Comparison of ENCODE assay signal across 1 cellular context in the genomic region with DNA sequence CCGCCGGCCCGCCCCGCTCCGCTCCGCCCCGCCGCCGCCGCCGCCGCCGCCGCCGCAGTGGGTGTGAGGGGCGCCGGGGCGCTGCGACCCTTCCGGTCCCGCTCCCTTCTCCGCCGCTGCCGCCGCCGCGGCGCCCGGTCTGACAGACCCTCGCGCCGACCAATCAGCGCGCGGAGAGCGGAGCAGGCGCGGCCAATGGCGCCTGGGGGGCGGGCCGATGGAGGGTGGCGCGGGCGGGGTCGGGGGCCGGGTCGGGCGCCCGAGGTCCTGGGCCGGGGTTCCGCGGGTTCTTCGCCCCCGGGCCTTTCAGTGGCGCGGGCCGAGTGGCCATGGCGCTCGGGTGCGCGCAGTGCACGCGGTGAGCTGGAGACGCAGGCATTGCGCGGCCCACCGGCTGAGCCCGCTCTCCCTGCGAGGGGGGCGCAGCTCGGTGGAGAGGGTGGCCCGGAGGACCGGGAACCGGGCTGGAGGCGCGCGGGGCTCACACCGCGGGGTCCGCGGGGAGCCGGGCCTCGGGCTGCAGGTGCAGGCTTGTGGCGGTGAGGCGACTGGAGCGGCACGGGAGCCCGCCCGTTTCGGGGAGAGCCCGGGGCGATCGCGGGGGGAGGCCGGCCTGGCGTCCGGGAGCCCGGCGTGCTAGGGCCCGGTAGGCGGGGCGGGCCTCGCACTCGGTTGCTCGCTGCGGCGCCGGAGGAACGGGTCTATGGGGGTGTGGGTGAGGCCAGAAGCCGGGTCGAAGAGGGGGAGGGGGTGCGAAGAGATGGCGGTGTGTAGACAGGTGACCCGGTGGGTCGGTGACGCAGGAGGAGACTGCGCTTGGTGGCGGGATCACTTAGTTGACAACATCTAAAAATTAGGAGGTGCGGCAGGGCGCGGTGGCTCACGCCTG.
A peak's percentile ranks its signal among the peaks of the same experiment; 100 is the strongest.
TF ChIP-seq lines count a peak whose summit lies in the region.

A gene (minus strand): TSS at position 141 of the 889 bp plus-strand sequence. CDS start 11,522 bp downstream, outside the sequence.

TF ChIP-seq in HepG2, 621 proteins besides CTCF, POLR2A, EP300 and RAD21 (continued from another document and continues in another):
- TF ChIP-seq ZFP37 (CRISPR knock-in tag; IDR thresholded peaks at IDR 0.05; ENCODE audit: borderline replicate concordance), result no peak
- TF ChIP-seq NAIF1 (CRISPR knock-in tag; IDR thresholded peaks at IDR 0.05; ENCODE audit: borderline replicate concordance), result no peak
- peak; percentile 76 for TF ChIP-seq RBFOX2 (IDR thresholded peaks at IDR 0.05; ENCODE audit: low read depth, low read length)
- TF ChIP-seq, protein P1, sequence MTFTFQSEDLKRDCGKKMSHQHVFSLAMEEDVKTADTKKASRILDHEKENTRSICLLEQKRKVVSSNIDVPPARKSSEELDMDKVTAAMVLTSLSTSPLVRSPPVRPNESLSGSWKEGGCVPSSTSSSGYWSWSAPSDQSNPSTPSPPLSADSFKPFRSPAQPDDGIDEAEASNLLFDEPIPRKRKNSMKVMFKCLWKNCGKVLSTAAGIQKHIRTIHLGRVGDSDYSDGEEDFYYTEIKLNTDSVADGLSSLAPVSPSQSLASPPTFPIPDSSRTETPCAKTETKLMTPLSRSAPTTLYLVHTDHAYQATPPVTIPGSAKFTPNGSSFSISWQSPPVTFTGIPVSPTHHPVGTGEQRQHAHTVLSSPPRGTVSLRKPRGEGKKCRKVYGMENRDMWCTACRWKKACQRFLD (CRISPR knock-in tag; IDR thresholded peaks at IDR 0.05; ENCODE audit: borderline replicate concordance), result no peak
- peak; percentile 65 for TF ChIP-seq ZSCAN31 (CRISPR knock-in tag; IDR thresholded peaks at IDR 0.05; ENCODE audit: low read depth)
- peak; percentile 77; the same call in 1 of the 2 replicates for TF ChIP-seq ZNF547 (CRISPR knock-in tag; IDR thresholded peaks at IDR 0.05)
- TF ChIP-seq RELA (CRISPR knock-in tag; IDR thresholded peaks at IDR 0.05), result no peak
- TF ChIP-seq ZNF619 (CRISPR knock-in tag; IDR thresholded peaks at IDR 0.05), result 0 out of 2 replicates have a peak, but pooled peaks have one; percentile 28
- TF ChIP-seq, protein P2, sequence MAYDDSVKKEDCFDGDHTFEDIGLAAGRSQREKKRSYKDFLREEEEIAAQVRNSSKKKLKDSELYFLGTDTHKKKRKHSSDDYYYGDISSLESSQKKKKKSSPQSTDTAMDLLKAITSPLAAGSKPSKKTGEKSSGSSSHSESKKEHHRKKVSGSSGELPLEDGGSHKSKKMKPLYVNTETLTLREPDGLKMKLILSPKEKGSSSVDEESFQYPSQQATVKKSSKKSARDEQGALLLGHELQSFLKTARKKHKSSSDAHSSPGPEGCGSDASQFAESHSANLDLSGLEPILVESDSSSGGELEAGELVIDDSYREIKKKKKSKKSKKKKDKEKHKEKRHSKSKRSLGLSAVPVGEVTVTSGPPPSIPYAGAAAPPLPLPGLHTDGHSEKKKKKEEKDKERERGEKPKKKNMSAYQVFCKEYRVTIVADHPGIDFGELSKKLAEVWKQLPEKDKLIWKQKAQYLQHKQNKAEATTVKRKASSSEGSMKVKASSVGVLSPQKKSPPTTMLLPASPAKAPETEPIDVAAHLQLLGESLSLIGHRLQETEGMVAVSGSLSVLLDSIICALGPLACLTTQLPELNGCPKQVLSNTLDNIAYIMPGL (CRISPR knock-in tag; IDR thresholded peaks at IDR 0.05; ENCODE audit: borderline replicate concordance in 1 of 2, low read depth in 1 of 2), result peak in 1 of 2 experiments; percentile 50; a peak in 2 of 4 replicates
- TF ChIP-seq CBX1 (IDR thresholded peaks at IDR 0.05; ENCODE audit: low read depth), result no peak
- peak; percentile 57; the same call in 1 of the 2 replicates for TF ChIP-seq ZNF749 (CRISPR knock-in tag; IDR thresholded peaks at IDR 0.05; ENCODE audit: borderline replicate concordance)
- TF ChIP-seq, protein P3, sequence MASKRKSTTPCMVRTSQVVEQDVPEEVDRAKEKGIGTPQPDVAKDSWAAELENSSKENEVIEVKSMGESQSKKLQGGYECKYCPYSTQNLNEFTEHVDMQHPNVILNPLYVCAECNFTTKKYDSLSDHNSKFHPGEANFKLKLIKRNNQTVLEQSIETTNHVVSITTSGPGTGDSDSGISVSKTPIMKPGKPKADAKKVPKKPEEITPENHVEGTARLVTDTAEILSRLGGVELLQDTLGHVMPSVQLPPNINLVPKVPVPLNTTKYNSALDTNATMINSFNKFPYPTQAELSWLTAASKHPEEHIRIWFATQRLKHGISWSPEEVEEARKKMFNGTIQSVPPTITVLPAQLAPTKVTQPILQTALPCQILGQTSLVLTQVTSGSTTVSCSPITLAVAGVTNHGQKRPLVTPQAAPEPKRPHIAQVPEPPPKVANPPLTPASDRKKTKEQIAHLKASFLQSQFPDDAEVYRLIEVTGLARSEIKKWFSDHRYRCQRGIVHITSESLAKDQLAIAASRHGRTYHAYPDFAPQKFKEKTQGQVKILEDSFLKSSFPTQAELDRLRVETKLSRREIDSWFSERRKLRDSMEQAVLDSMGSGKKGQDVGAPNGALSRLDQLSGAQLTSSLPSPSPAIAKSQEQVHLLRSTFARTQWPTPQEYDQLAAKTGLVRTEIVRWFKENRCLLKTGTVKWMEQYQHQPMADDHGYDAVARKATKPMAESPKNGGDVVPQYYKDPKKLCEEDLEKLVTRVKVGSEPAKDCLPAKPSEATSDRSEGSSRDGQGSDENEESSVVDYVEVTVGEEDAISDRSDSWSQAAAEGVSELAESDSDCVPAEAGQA (IDR thresholded peaks at IDR 0.05; ENCODE audit: low read depth), result no peak
- TF ChIP-seq, protein P3 (CRISPR knock-in tag; IDR thresholded peaks at IDR 0.05; ENCODE audit: borderline replicate concordance), result no peak
- TF ChIP-seq, protein P4, sequence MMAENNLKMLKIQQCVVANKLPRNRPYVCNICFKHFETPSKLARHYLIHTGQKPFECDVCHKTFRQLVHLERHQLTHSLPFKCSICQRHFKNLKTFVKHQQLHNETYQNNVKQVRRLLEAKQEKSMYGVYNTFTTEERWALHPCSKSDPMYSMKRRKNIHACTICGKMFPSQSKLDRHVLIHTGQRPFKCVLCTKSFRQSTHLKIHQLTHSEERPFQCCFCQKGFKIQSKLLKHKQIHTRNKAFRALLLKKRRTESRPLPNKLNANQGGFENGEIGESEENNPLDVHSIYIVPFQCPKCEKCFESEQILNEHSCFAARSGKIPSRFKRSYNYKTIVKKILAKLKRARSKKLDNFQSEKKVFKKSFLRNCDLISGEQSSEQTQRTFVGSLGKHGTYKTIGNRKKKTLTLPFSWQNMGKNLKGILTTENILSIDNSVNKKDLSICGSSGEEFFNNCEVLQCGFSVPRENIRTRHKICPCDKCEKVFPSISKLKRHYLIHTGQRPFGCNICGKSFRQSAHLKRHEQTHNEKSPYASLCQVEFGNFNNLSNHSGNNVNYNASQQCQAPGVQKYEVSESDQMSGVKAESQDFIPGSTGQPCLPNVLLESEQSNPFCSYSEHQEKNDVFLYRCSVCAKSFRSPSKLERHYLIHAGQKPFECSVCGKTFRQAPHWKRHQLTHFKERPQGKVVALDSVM (CRISPR knock-in tag; IDR thresholded peaks at IDR 0.05), result 0 out of 2 replicates have a peak, but pooled peaks have one; percentile 8
- TF ChIP-seq, protein P5, sequence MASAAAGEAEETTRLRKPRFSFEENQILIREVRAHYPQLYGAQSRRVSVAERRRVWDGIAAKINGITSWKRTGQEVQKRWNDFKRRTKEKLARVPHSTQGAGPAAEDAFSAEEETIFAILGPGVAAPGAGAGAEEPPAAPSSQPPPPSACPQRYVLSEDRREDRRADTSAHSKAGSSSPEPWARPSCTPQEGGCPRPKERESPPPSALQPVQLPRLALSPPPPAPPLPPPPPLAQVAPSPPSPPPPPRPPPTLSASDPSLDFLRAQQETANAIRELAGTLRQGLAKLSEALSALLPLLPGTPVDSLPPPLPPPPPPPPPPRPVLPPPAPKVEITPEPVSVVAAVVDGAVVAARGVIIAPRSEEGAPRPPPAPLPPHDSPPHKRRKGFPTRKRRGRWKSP (CRISPR knock-in tag; IDR thresholded peaks at IDR 0.05), result 0 out of 2 replicates have a peak, but pooled peaks have one; percentile 14
- TF ChIP-seq CCDC6 (CRISPR knock-in tag; IDR thresholded peaks at IDR 0.05), result peak; percentile 24; the same call in 1 of the 2 replicates
- 0 out of 2 replicates have a peak, but pooled peaks have one; percentile 44 for TF ChIP-seq ZNF274 (CRISPR knock-in tag; IDR thresholded peaks at IDR 0.05)
- TF ChIP-seq, protein P6, sequence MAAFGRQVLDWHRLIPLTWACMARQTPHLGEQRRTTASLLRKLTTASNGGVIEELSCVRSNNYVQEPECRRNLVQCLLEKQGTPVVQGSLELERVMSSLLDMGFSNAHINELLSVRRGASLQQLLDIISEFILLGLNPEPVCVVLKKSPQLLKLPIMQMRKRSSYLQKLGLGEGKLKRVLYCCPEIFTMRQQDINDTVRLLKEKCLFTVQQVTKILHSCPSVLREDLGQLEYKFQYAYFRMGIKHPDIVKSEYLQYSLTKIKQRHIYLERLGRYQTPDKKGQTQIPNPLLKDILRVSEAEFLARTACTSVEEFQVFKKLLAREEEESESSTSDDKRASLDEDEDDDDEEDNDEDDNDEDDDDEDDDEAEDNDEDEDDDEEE (CRISPR knock-in tag; IDR thresholded peaks at IDR 0.05), result 0 out of 2 replicates have a peak, but pooled peaks have one; percentile 66
- TF ChIP-seq ZNF543 (CRISPR knock-in tag; IDR thresholded peaks at IDR 0.05), result no peak; the same call in 1 of the 2 replicates
- TF ChIP-seq, protein P7, sequence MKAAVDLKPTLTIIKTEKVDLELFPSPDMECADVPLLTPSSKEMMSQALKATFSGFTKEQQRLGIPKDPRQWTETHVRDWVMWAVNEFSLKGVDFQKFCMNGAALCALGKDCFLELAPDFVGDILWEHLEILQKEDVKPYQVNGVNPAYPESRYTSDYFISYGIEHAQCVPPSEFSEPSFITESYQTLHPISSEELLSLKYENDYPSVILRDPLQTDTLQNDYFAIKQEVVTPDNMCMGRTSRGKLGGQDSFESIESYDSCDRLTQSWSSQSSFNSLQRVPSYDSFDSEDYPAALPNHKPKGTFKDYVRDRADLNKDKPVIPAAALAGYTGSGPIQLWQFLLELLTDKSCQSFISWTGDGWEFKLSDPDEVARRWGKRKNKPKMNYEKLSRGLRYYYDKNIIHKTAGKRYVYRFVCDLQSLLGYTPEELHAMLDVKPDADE (CRISPR knock-in tag; IDR thresholded peaks at IDR 0.05), result no peak
- TF ChIP-seq, protein P8, sequence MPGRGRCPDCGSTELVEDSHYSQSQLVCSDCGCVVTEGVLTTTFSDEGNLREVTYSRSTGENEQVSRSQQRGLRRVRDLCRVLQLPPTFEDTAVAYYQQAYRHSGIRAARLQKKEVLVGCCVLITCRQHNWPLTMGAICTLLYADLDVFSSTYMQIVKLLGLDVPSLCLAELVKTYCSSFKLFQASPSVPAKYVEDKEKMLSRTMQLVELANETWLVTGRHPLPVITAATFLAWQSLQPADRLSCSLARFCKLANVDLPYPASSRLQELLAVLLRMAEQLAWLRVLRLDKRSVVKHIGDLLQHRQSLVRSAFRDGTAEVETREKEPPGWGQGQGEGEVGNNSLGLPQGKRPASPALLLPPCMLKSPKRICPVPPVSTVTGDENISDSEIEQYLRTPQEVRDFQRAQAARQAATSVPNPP (CRISPR knock-in tag; IDR thresholded peaks at IDR 0.05), result 0 out of 2 replicates have a peak, but pooled peaks have one; percentile 22
- TF ChIP-seq, protein P9, sequence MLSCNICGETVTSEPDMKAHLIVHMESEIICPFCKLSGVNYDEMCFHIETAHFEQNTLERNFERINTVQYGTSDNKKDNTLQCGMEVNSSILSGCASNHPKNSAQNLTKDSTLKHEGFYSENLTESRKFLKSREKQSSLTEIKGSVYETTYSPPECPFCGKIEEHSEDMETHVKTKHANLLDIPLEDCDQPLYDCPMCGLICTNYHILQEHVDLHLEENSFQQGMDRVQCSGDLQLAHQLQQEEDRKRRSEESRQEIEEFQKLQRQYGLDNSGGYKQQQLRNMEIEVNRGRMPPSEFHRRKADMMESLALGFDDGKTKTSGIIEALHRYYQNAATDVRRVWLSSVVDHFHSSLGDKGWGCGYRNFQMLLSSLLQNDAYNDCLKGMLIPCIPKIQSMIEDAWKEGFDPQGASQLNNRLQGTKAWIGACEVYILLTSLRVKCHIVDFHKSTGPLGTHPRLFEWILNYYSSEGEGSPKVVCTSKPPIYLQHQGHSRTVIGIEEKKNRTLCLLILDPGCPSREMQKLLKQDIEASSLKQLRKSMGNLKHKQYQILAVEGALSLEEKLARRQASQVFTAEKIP (CRISPR knock-in tag; IDR thresholded peaks at IDR 0.05; ENCODE audit: borderline replicate concordance), result no peak
- TF ChIP-seq SKI (IDR thresholded peaks at IDR 0.05; ENCODE audit: partially characterized antibody), result no peak
- TF ChIP-seq, protein P10, sequence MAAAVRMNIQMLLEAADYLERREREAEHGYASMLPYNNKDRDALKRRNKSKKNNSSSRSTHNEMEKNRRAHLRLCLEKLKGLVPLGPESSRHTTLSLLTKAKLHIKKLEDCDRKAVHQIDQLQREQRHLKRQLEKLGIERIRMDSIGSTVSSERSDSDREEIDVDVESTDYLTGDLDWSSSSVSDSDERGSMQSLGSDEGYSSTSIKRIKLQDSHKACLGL (CRISPR knock-in tag; IDR thresholded peaks at IDR 0.05), result peak; percentile 67; the same call in 1 of the 2 replicates
- 0 out of 2 replicates have a peak, but pooled peaks have one; percentile 14 for TF ChIP-seq ATAD3A (CRISPR knock-in tag; IDR thresholded peaks at IDR 0.05)
- TF ChIP-seq NPAS2 (CRISPR knock-in tag; IDR thresholded peaks at IDR 0.05; ENCODE audit: borderline replicate concordance), result no peak
- peak; percentile 74 for TF ChIP-seq HNRNPK (IDR thresholded peaks at IDR 0.05; ENCODE audit: low read depth, low read length, poor library complexity, severe bottlenecking)
